In the genomic region with DNA sequence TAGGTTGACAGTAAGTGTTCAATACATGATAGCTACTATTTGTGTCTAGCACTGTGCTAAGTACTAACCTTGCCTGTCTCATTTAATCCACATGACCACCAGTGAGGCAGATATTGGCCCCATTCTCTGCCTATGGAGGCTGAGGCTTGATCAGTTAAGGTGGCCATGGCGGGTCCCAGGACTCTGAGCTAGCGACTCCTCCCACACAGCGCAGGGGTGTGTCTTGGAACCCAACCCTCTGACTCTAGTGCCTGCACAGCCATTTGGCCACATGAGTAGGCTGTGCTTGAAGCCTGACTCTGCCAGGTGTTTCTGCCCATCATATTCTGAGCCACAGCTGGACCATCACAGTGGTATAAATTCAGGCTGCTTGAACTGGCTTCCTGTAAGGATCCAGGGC, we compare ENCODE assay signal across 16 cellular contexts. TPM values are rescaled to one million over a fixed set of nuclear protein-coding genes. Genes with fewer than 3 reads are reported as not detected.
DNase-seq lines count a peak whose midpoint lies in the region; ATAC-seq, FAIRE-seq and TF ChIP-seq lines count a peak whose summit lies in the region.
"Had no signal": no experiment of that assay in that cellular context is flagged by ENCODE, and none has a peak within 500 bp of the region (broad histone marks: within the 10 kb centered on the region; RNA-seq: fewer than 3 reads in every experiment).

No MANE protein-coding gene starts in this region.

- no peaks in the 10 kb centered on the region for H3K9me3 ChIP-seq in suprapubic skin
- H3K9me3 ChIP-seq in kidney (ENCODE audit: control insufficient read depth in 1 of 2, low read length in 2 of 2) = no peaks in the 10 kb centered on the region

- POLR2A ChIA-PET in RWPE1 (lab: Yijun Ruan, JAX; ENCODE audit: low non-redundant PET) (no interaction called here), HEK293T (lab: Yijun Ruan, JAX) (interaction anchor here (1.6 to 2.3 kb wide), 2 partner anchors 22 to 97 kb away, joined by 5 to 9 read pairs; a partner anchor contains a TSS)

- no peaks in the 10 kb centered on the region for H3K27me3 ChIP-seq in suprapubic skin

- no peak for ATAC-seq in GM19324 (IDR thresholded peaks at IDR 0.05; ENCODE audit: low FRiP score, unreplicated experiment)

- no peak for TF ChIP-seq CTCF in RWPE1 (conservative IDR thresholded peaks at IDR 0.05; ENCODE audit: low read depth)
- no peak for TF ChIP-seq CTCF in suprapubic skin (IDR thresholded peaks at IDR 0.05)
- no peak for TF ChIP-seq CTCF in kidney (IDR thresholded peaks at IDR 0.05; ENCODE audit: borderline replicate concordance, extremely low read depth, insufficient read depth)

- H3K36me3 ChIP-seq in suprapubic skin (no peaks in the 10 kb centered on the region), kidney (ENCODE audit: control insufficient read depth in 1 of 2, insufficient read depth in 2 of 2, low read length in 2 of 2) (peaks cover 2 to 3% of the 10 kb centered on the region in 2 donors)

- peak; percentile 32 for DNase-seq in stimulated activated CD4-positive, alpha-beta T cell treated with anti-CD3 and anti-CD28 coated beads, Interleukin-4, amount 100 ng/mL, for 1 hour
- DNase-seq in stimulated activated CD4-positive, alpha-beta T cell treated with anti-CD3 and anti-CD28 coated beads, Interleukin-1b, Interleukin-23, amount 100 ng/mL, for 48 hours = no peak
- DNase-seq in RWPE1 (ENCODE audit: low spot score) (no peak), erythroblast (lab: John Stamatoyannopoulos, UW) (peak; percentile 69 to 75), suprapubic skin (ENCODE audit: low spot score in 2 of 2) (no peak), kidney (no peak), HEK293T (ENCODE audit: extremely low spot score) (no peak)
- DNase-seq: central memory CD4-positive, alpha-beta T cell; DMS153; foreskin melanocyte; naive B cell; NCI-H2029 treated with DMSO at 0.1 percent for 48 hours; NCI-H510A had no signal

- intact Hi-C loops in kidney (cut with DNase I) = no loop called here

- TF ChIP-seq POLR2A in erythroblast (IDR thresholded peaks at IDR 0.05; ENCODE audit: low read length) (no peak), suprapubic skin (IDR thresholded peaks at IDR 0.05) (no peak)

- 73% methylated on average over 2 of the region's 3 CpGs for WGBS in suprapubic skin

- CTCF ChIA-PET in RWPE1 (lab: Yijun Ruan, JAX) (interaction anchor here (0.8 kb wide), 1 partner anchor 37 kb away, joined by 3 read pairs; no protein-coding TSS in a partner anchor), HEK293T (lab: Yijun Ruan, JAX) (no interaction called here)

- H3K4me3 ChIP-seq in suprapubic skin (no peak overlapping the region), kidney (ENCODE audit: low read length in 2 of 2) (no peak overlapping the region)
- H3K4me3 ChIP-seq: SK-N-MC had no signal

- FAIRE-seq in kidney (lab: Jason Lieb, UNC) = no peak

- H3K4me1 ChIP-seq in suprapubic skin (peaks cover 81% of the 10 kb centered on the region), kidney (ENCODE audit: control insufficient read depth in 1 of 2, insufficient read depth in 1 of 2, low read depth in 1 of 2, low read length in 2 of 2) (peaks cover 29 to 52% of the 10 kb centered on the region in 2 donors)

- H3K27ac ChIP-seq in RWPE1 (peak overlapping the region; percentile 100), suprapubic skin (peak overlapping the region; percentile 32), kidney (ENCODE audit: low read depth in 2 of 2, low read length in 2 of 2) (no peak overlapping the region)
- H3K27ac ChIP-seq: SK-N-MC had no signal

- no peak overlapping the region for H3K9ac ChIP-seq in kidney (ENCODE audit: low read length in 2 of 2)

- no peak for TF ChIP-seq EP300 in suprapubic skin (IDR thresholded peaks at IDR 0.05)

TF ChIP-seq in HEK293T, 16 proteins besides CTCF, POLR2A, EP300 and RAD21:
- TF ChIP-seq, protein P1, sequence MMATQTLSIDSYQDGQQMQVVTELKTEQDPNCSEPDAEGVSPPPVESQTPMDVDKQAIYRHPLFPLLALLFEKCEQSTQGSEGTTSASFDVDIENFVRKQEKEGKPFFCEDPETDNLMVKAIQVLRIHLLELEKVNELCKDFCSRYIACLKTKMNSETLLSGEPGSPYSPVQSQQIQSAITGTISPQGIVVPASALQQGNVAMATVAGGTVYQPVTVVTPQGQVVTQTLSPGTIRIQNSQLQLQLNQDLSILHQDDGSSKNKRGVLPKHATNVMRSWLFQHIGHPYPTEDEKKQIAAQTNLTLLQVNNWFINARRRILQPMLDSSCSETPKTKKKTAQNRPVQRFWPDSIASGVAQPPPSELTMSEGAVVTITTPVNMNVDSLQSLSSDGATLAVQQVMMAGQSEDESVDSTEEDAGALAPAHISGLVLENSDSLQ (IDR thresholded peaks at IDR 0.05) = no peak
- TF ChIP-seq ZNF384 (IDR thresholded peaks at IDR 0.05) (no peak), L3MBTL2 (conservative IDR thresholded peaks at IDR 0.05) (no peak), LEF1 (IDR thresholded peaks at IDR 0.05; ENCODE audit: borderline replicate concordance) (no peak)

RNA-seq across cellular contexts. Expression of a gene that starts 6.4 kb away (rescaled TPM):
- 10 to 100 TPM; 21.1 to 53.8 (median 42.0) TPM for total RNA-seq in suprapubic skin
- 71.3 TPM for total RNA-seq in kidney
- 448 TPM for polyA plus RNA-seq in kidney (ENCODE audit: insufficient read depth, low read depth, low replicate concordance)

RNA-seq across cellular contexts. Expression of a gene that starts 17.8 kb away (rescaled TPM):
- total RNA-seq in suprapubic skin = under 1 TPM in 2 of 4 donors, not detected in 2; 0.32 to 0.38 TPM
- 5.6 TPM for total RNA-seq in kidney
- polyA plus RNA-seq in kidney (ENCODE audit: insufficient read depth, low read depth, low replicate concordance) = 1.7 TPM
- total RNA-seq: MCF 10A had no signal

RNA-seq across cellular contexts. Expression of a gene that starts 21.3 kb away (rescaled TPM):
- 10 to 100 TPM; 21.0 to 32.7 (median 24.4) TPM for total RNA-seq in suprapubic skin
- total RNA-seq in kidney = 41.5 TPM
- polyA plus RNA-seq in kidney (ENCODE audit: insufficient read depth, low read depth, low replicate concordance) = 33.5 TPM

RNA-seq across cellular contexts. Expression of a gene that starts 42.1 kb away (rescaled TPM):
- total RNA-seq in suprapubic skin = not detected
- 3.1 TPM for total RNA-seq in kidney
- 0.49 TPM for polyA plus RNA-seq in kidney (ENCODE audit: insufficient read depth, low read depth, low replicate concordance)
- total RNA-seq: MCF 10A had no signal

Comparison
In these comparisons a context has a peak if more than half of its experiments do, and no peak if none do; other contexts are left out.
1. DNase-seq: peak in stimulated activated CD4-positive, alpha-beta T cell treated with anti-CD3 and anti-CD28 coated beads, Interleukin-4, amount 100 ng/mL, for 1 hour (single experiment) and erythroblast (2 of 2); none in stimulated activated CD4-positive, alpha-beta T cell treated with anti-CD3 and anti-CD28 coated beads, Interleukin-1b, Interleukin-23, amount 100 ng/mL, for 48 hours (single experiment), RWPE1 (single experiment), suprapubic skin (0 of 2), kidney (single experiment) and HEK293T (single experiment).
2. H3K27ac ChIP-seq: peak in RWPE1 (single experiment) and suprapubic skin (single experiment); none in kidney (0 of 2).